ENCODE assay signal across 1 cellular context in genomic region chr2:172655838-172656573, GRCh38.
TF ChIP-seq lines count a peak whose summit lies in the region.

No MANE protein-coding gene starts in this region.

TF ChIP-seq in GM23338, 12 proteins besides CTCF, POLR2A, EP300 and RAD21 (continued from another document):
- no peak for TF ChIP-seq ZNF462 (CRISPR knock-in tag; IDR thresholded peaks at IDR 0.05)
- TF ChIP-seq ETS1 (IDR thresholded peaks at IDR 0.05), result no peak
